ENCODE assay signal across 8 cellular contexts in the genomic region with DNA sequence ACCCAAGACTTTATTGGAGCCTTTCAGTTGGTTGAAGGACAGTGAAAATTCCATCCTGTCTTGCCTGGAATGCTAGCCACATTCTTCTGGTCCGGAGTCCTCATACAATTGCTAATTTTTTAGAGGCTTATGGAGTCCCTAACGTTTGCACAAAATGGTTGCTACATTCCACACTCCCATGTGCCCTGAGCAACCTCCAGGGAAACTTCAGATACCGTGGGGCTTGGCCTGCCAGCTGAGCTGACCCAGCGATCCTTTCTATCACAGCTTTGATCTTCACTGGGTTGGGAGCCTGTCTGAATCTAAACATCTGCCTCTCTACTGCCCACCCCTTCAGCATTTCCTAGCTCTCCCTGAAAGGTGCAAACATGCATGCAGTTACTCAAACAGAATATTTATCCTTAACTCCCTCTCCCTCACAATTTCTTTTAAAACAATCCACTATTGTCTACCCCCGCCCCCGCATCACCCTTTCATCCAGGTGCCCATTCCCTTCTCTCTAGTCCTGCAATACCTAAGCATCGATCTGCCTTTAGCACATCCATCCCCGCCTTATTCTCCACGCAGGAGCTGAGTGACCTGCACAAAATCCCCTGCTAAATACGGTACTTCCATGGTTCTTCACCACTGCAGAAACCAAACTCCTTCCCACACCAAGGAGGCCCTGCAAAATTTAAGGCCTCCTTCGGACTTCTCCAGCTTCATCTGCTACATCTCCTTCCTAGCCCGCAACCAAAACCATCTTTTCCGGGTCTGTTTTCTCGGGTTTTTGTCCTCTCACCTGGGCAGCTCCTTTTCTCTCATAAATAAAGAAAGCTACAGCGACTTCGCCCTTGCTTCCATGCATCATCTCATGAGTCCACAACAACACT. TPM values are rescaled to one million over a fixed set of nuclear protein-coding genes. Genes with fewer than 3 reads are reported as not detected.
DNase-seq lines count a peak whose midpoint lies in the region; ATAC-seq and TF ChIP-seq lines count a peak whose summit lies in the region.

No MANE protein-coding gene starts in this region.

- H3K27ac Mint-ChIP-seq in activated T-cell treated with anti-CD3 and anti-CD28 coated beads, Interleukin-2, amount 50 U/mL, for 72 hours: peak overlapping the region; percentile 92
- H3K27ac Mint-ChIP-seq in stimulated activated effector memory CD8-positive, alpha-beta T cell treated with anti-CD3 and anti-CD28 coated beads, Interleukin-12 subunit alpha, Interleukin-12 subunit beta, amount 100 ng/mL, for 72 hours: peak overlapping the region; percentile 91

- H3K4me3 ChIP-seq in cardiac muscle cell (peak overlapping the region; percentile 97), iPS-18c (ENCODE audit: insufficient read depth, low read depth, low read length) (peak overlapping the region; percentile 69)

- intact Hi-C loops in left cardiac atrium (cut with DNase I): loop anchor here in 1 of 2 donors (1.0 to 10.0 kb wide), 2 partner anchors 77 to 109 kb away; no protein-coding TSS in a partner anchor

- no peaks in the 10 kb centered on the region for H3K36me3 ChIP-seq in cardiac muscle cell

- peak overlapping the region; percentile 89 for H3K27ac ChIP-seq in cardiac muscle cell

- no peaks in the 10 kb centered on the region for H3K9me3 Mint-ChIP-seq in activated T-cell treated with anti-CD3 and anti-CD28 coated beads, Interleukin-2, amount 50 U/mL, for 72 hours
- H3K9me3 Mint-ChIP-seq in stimulated activated effector memory CD8-positive, alpha-beta T cell treated with anti-CD3 and anti-CD28 coated beads, Interleukin-12 subunit alpha, Interleukin-12 subunit beta, amount 100 ng/mL, for 72 hours: no peaks in the 10 kb centered on the region

- H3K27me3 Mint-ChIP-seq in activated T-cell treated with anti-CD3 and anti-CD28 coated beads, Interleukin-2, amount 50 U/mL, for 72 hours (ENCODE audit: low read depth): no peaks in the 10 kb centered on the region

- peaks cover 3% of the 10 kb centered on the region in 2 donors for H3K36me3 Mint-ChIP-seq in activated T-cell treated with anti-CD3 and anti-CD28 coated beads, Interleukin-2, amount 50 U/mL, for 72 hours (ENCODE audit: insufficient read depth in 2 of 2)
- H3K36me3 Mint-ChIP-seq in stimulated activated effector memory CD8-positive, alpha-beta T cell treated with anti-CD3 and anti-CD28 coated beads, Interleukin-12 subunit alpha, Interleukin-12 subunit beta, amount 100 ng/mL, for 72 hours: peaks cover 11% of the 10 kb centered on the region

- peaks cover 4% of the 10 kb centered on the region for H3K4me1 ChIP-seq in cardiac muscle cell (ENCODE audit: low read depth)

- H3K9me3 ChIP-seq in cardiac muscle cell (ENCODE audit: low read depth) (no peaks in the 10 kb centered on the region), iPS-18c (ENCODE audit: control insufficient read depth, insufficient read depth, low read length) (no peaks in the 10 kb centered on the region)

- peak overlapping the region; percentile 98 to 99 for H3K4me3 Mint-ChIP-seq in activated T-cell treated with anti-CD3 and anti-CD28 coated beads, Interleukin-2, amount 50 U/mL, for 72 hours
- H3K4me3 Mint-ChIP-seq in stimulated activated effector memory CD8-positive, alpha-beta T cell treated with anti-CD3 and anti-CD28 coated beads, Interleukin-12 subunit alpha, Interleukin-12 subunit beta, amount 100 ng/mL, for 72 hours: peak overlapping the region; percentile 93

- peaks cover 81% of the 10 kb centered on the region for H3K4me1 Mint-ChIP-seq in activated T-cell treated with anti-CD3 and anti-CD28 coated beads, Interleukin-2, amount 50 U/mL, for 72 hours (ENCODE audit: low read depth)
- peaks cover 59% of the 10 kb centered on the region for H3K4me1 Mint-ChIP-seq in stimulated activated effector memory CD8-positive, alpha-beta T cell treated with anti-CD3 and anti-CD28 coated beads, Interleukin-12 subunit alpha, Interleukin-12 subunit beta, amount 100 ng/mL, for 72 hours

- H3K27me3 ChIP-seq in cardiac muscle cell: no peaks in the 10 kb centered on the region

- TF ChIP-seq CTCF in cardiac muscle cell (IDR thresholded peaks at IDR 0.05; ENCODE audit: low read depth, low read length): no peak

- ATAC-seq in left cardiac atrium (no peak), GM18861 (IDR thresholded peaks at IDR 0.05; ENCODE audit: unreplicated experiment) (no peak), HG02884 (IDR thresholded peaks at IDR 0.05; ENCODE audit: unreplicated experiment) (no peak), GM19351 (IDR thresholded peaks at IDR 0.05; ENCODE audit: unreplicated experiment) (no peak)
- no peak for ATAC-seq in activated T-cell treated with anti-CD3 and anti-CD28 coated beads, Interleukin-2, amount 50 U/mL, for 72 hours (replicated peaks in 1 of 2)
- ATAC-seq in stimulated activated effector memory CD8-positive, alpha-beta T cell treated with anti-CD3 and anti-CD28 coated beads, Interleukin-12 subunit alpha, Interleukin-12 subunit beta, amount 100 ng/mL, for 72 hours: no peak

- DNase-seq in cardiac muscle cell (ENCODE audit: low read depth in 1 of 2, low spot score in 1 of 2) (no peak), left cardiac atrium (no peak)
- no peak for DNase-seq in activated T-cell treated with anti-CD3 and anti-CD28 coated beads, Interleukin-2, amount 50 U/mL, for 72 hours
- DNase-seq in stimulated activated effector memory CD8-positive, alpha-beta T cell treated with anti-CD3 and anti-CD28 coated beads, Interleukin-12 subunit alpha, Interleukin-12 subunit beta, amount 100 ng/mL, for 72 hours (ENCODE audit: low spot score in 2 of 2): no peak

RNA-seq across cellular contexts. Expression of a gene that starts 0.8 kb away (rescaled TPM):
- total RNA-seq in cardiac muscle cell (20.8 and 30.8 TPM in 2 replicates), left cardiac atrium (10 to 100 TPM; 10.6 to 13.1 TPM)
- polyA plus RNA-seq in cardiac muscle cell: 2.7 and 5.5 TPM in 2 replicates
- total RNA-seq in activated T-cell treated with anti-CD3 and anti-CD28 coated beads, Interleukin-2, amount 50 U/mL, for 72 hours: 10 to 100 TPM; 21.6 to 22.0 TPM
